Comparison of ENCODE assay signal across 27 cellular contexts in the genomic region with DNA sequence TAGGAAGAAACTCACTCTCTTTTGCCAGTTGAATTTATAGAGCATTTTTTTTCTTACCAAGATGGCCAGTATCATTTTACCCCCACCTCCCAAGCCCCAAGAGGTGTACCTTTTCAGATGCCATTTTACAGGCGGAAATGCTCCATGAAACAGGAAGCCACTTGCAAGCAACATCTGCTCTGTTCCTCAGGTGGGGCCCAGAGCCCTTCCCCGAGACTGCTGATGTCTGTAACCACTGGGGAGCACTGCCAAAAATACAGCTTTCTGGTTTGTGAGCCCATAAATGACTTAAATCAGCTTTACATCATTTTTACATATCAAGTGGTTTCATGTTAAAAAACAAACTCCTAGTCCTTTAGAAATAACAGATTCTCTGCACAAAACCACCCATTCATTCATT. TPM values are rescaled to one million over a fixed set of nuclear protein-coding genes. Genes with fewer than 3 reads are reported as not detected.
DNase-seq lines count a peak whose midpoint lies in the region; ATAC-seq and TF ChIP-seq lines count a peak whose summit lies in the region.
"Had no signal": no experiment of that assay in that cellular context is flagged by ENCODE, and none has a peak within 500 bp of the region (broad histone marks: within the 10 kb centered on the region; RNA-seq: fewer than 3 reads in every experiment).

No MANE protein-coding gene starts in this region.

- H3K4me2 ChIP-seq in OCI-LY7 (ENCODE audit: low read length): peak overlapping the region; percentile 55

- WGBS in tibial nerve, 2 donors: 63 to 92% methylated on average over 2 of the region's 2 CpGs

- peak overlapping the region; percentile 25 for H3K4me3 ChIP-seq in OCI-LY7 (ENCODE audit: low read depth, low read length, poor library complexity, severe bottlenecking)
- H3K4me3 ChIP-seq in tibial nerve: no peak overlapping the region
- H3K4me3 ChIP-seq: adrenal gland, K562, lung, mucosa of descending colon, SJCRH30, upper lobe of left lung had no signal

- peaks cover 46% of the 10 kb centered on the region for H3K4me1 ChIP-seq in OCI-LY7 (ENCODE audit: insufficient read depth, low read length, poor library complexity, severe bottlenecking)
- H3K4me1 ChIP-seq in tibial nerve: peaks cover 0 to 35% (median 6%) of the 10 kb centered on the region in 4 donors
- H3K4me1 ChIP-seq: SJCRH30 had no signal

- no peak for DNase-seq in activated naive CD8-positive, alpha-beta T cell treated with anti-CD3 and anti-CD28 coated beads for 36 hours
- DNase-seq in OCI-LY7 (ENCODE audit: low spot score): peak; percentile 84
- peak; percentile 2 for DNase-seq in posterior vena cava (ENCODE audit: low spot score)
- no peak for DNase-seq in tibial nerve (ENCODE audit: low spot score in 2 of 2)
- DNase-seq in NCI-H1436 treated with DMSO at 0.1 percent for 48 hours (lab: John Stamatoyannopoulos, UW): no peak
- DNase-seq: activated CD4-positive, alpha-beta T cell treated with anti-CD3 and anti-CD28 coated beads, Interleukin-2, amount 50 U/mL, for 48 hours; activated CD4-positive, CD25-positive, alpha-beta regulatory T cell; Calu3; cerebellar nuclear complex; DMS79 treated with DMSO at 0.1 percent for 48 hours; mucosa of descending colon; NCI-H1417 treated with DMSO at 0.1 percent for 48 hours; NCI-H2081 treated with DMSO at 0.1 percent for 48 hours; NCI-H510A; nephron progenitor cell; right cardiac atrium; SJCRH30; stimulated activated CD4-positive, alpha-beta T cell treated with anti-CD3 and anti-CD28 coated beads, Interleukin-2, amount 100 ng/mL, for 48 hours had no signal

- ATAC-seq in GM21447 (IDR thresholded peaks at IDR 0.05; ENCODE audit: unreplicated experiment): no peak
- ATAC-seq: K562, mucosa of descending colon, right cardiac atrium had no signal

- H3K27me3 Mint-ChIP-seq in activated naive CD8-positive, alpha-beta T cell: no peaks in the 10 kb centered on the region
- H3K27me3 Mint-ChIP-seq in activated naive CD8-positive, alpha-beta T cell treated with anti-CD3 and anti-CD28 coated beads for 36 hours: peaks cover 13% of the 10 kb centered on the region
- no peaks in the 10 kb centered on the region for H3K27me3 Mint-ChIP-seq in IgD-negative memory B cell

- no peak overlapping the region for H3K4me3 Mint-ChIP-seq in activated naive CD8-positive, alpha-beta T cell
- H3K4me3 Mint-ChIP-seq in activated naive CD8-positive, alpha-beta T cell treated with anti-CD3 and anti-CD28 coated beads for 36 hours: no peak overlapping the region
- H3K4me3 Mint-ChIP-seq in IgD-negative memory B cell: peak overlapping the region in 2 of 4 donors; percentile 48 to 69
- H3K4me3 Mint-ChIP-seq: nephron progenitor cell had no signal

- TF ChIP-seq EP300 in tibial nerve (IDR thresholded peaks at IDR 0.05): no peak

- H3K27me3 ChIP-seq in tibial nerve: no peaks in the 10 kb centered on the region
- H3K27me3 ChIP-seq: adrenal gland, upper lobe of left lung had no signal

- H3K9me2 ChIP-seq in OCI-LY7 (ENCODE audit: insufficient read depth, low read length): no peaks in the 10 kb centered on the region

- peaks cover 39% of the 10 kb centered on the region for H3K4me1 Mint-ChIP-seq in activated naive CD8-positive, alpha-beta T cell (ENCODE audit: low read depth)
- H3K4me1 Mint-ChIP-seq in activated naive CD8-positive, alpha-beta T cell treated with anti-CD3 and anti-CD28 coated beads for 36 hours: peaks cover 19% of the 10 kb centered on the region
- peaks cover 26 to 35% (median 34%) of the 10 kb centered on the region in 3 donors for H3K4me1 Mint-ChIP-seq in IgD-negative memory B cell

- no TSS peak for BruUV-seq in OCI-LY7 (replicated peaks; lab: Mats Ljungman, UMichigan)

- H3K79me2 ChIP-seq in OCI-LY7 (ENCODE audit: insufficient read depth, low read depth, low read length): no peaks in the 10 kb centered on the region
- H3K79me2 ChIP-seq: parathyroid adenoma had no signal

- H3K36me3 Mint-ChIP-seq in activated naive CD8-positive, alpha-beta T cell: no peaks in the 10 kb centered on the region
- H3K36me3 Mint-ChIP-seq in activated naive CD8-positive, alpha-beta T cell treated with anti-CD3 and anti-CD28 coated beads for 36 hours: peaks cover 1% of the 10 kb centered on the region
- H3K36me3 Mint-ChIP-seq in IgD-negative memory B cell: no peaks in the 10 kb centered on the region
- H3K36me3 Mint-ChIP-seq: brain had no signal

- no peak for TF ChIP-seq POLR2A in tibial nerve (IDR thresholded peaks at IDR 0.05)

- TF ChIP-seq CTCF in OCI-LY7 (conservative IDR thresholded peaks at IDR 0.05; ENCODE audit: low read length) (no peak), tibial nerve (IDR thresholded peaks at IDR 0.05) (no peak)

- H3K36me3 ChIP-seq in OCI-LY7 (ENCODE audit: insufficient read depth, low read length): no peaks in the 10 kb centered on the region
- no peaks in the 10 kb centered on the region for H3K36me3 ChIP-seq in tibial nerve
- H3K36me3 ChIP-seq: adrenal gland, SJCRH30, upper lobe of left lung had no signal

- peak overlapping the region; percentile 92 for H2AFZ ChIP-seq in OCI-LY7 (ENCODE audit: low read length)
- H2AFZ ChIP-seq: parathyroid adenoma had no signal

- POLR2A ChIA-PET in OCI-LY7 (lab: Charles Lee): no interaction called here

- H3K27ac ChIP-seq in OCI-LY7 (ENCODE audit: low read depth, low read length, poor library complexity, severe bottlenecking): peak overlapping the region; percentile 47
- no peak overlapping the region for H3K27ac ChIP-seq in tibial nerve
- H3K27ac ChIP-seq: adrenal gland, parathyroid adenoma, SJCRH30, upper lobe of left lung had no signal

- CTCF ChIA-PET in OCI-LY7 (lab: Charles Lee; ENCODE audit: unreplicated experiment): no interaction called here

- H3K9me3 ChIP-seq in OCI-LY7 (ENCODE audit: low read length): no peaks in the 10 kb centered on the region
- no peaks in the 10 kb centered on the region for H3K9me3 ChIP-seq in tibial nerve
- H3K9me3 ChIP-seq: adrenal gland, mucosa of descending colon, SJCRH30, upper lobe of left lung had no signal

- peak overlapping the region; percentile 56 for H3K27ac Mint-ChIP-seq in activated naive CD8-positive, alpha-beta T cell
- no peak overlapping the region for H3K27ac Mint-ChIP-seq in activated naive CD8-positive, alpha-beta T cell treated with anti-CD3 and anti-CD28 coated beads for 36 hours
- H3K27ac Mint-ChIP-seq in IgD-negative memory B cell: peak overlapping the region; percentile 25 to 83 (median 48)
- H3K27ac Mint-ChIP-seq: nephron progenitor cell had no signal

- no peaks in the 10 kb centered on the region for H3K9me3 Mint-ChIP-seq in activated naive CD8-positive, alpha-beta T cell (ENCODE audit: low read depth)
- H3K9me3 Mint-ChIP-seq in activated naive CD8-positive, alpha-beta T cell treated with anti-CD3 and anti-CD28 coated beads for 36 hours: no peaks in the 10 kb centered on the region
- no peaks in the 10 kb centered on the region for H3K9me3 Mint-ChIP-seq in IgD-negative memory B cell
- H3K9me3 Mint-ChIP-seq: brain, nephron progenitor cell had no signal

- intact Hi-C loops in OCI-LY7 (cut with micrococcal nuclease; ENCODE audit: unreplicated experiment): no loop called here
- intact Hi-C loops in posterior vena cava (cut with DNase I): loop anchor here in 1 of 2 donors (5.0 kb wide), 1 partner anchor 111 kb away; no protein-coding TSS in a partner anchor

- H4K20me1 ChIP-seq in OCI-LY7 (ENCODE audit: insufficient read depth, low read length): no peaks in the 10 kb centered on the region

RNA-seq across cellular contexts. Expression of a gene that starts 42.9 kb away (rescaled TPM):
- total RNA-seq in activated naive CD8-positive, alpha-beta T cell treated with anti-CD3 and anti-CD28 coated beads for 36 hours: 1 to 10 TPM; 2.0 TPM
- polyA plus RNA-seq in IgD-negative memory B cell: 1.3 TPM
- 17.2 and 21.1 TPM in 2 replicates for total RNA-seq in OCI-LY7 (2014; rRNA removed; shearing (Covaris generic))
- total RNA-seq in OCI-LY7 (2022): 16.1 and 23.2 TPM in 2 replicates
- 10 to 100 TPM; 38.5 to 40.4 TPM for total RNA-seq in posterior vena cava
- 10 to 100 TPM; 28.4 to 59.7 (median 39.1) TPM for total RNA-seq in tibial nerve

Comparison
In these comparisons a context has a peak if more than half of its experiments do, and no peak if none do; other contexts are left out.
1. DNase-seq: peak in OCI-LY7 (single experiment) and posterior vena cava (single experiment); none in activated naive CD8-positive, alpha-beta T cell treated with anti-CD3 and anti-CD28 coated beads for 36 hours (single experiment), tibial nerve (0 of 2) and NCI-H1436 treated with DMSO at 0.1 percent for 48 hours (single experiment).
2. RNA of a gene that starts 42.9 kb away (total RNA-seq): 28.4 to 59.7 TPM in tibial nerve, 38.5 to 40.4 TPM in posterior vena cava and 16.1 to 23.2 TPM in OCI-LY7; 2.0 TPM in activated naive CD8-positive, alpha-beta T cell treated with anti-CD3 and anti-CD28 coated beads for 36 hours; every median in the first group is over 4 times any median in the second.